ENCODE assay signal across 18 cellular contexts in genomic region chr4:80926446-80926845, GRCh38.
DNase-seq lines count a peak whose midpoint lies in the region; ATAC-seq and TF ChIP-seq lines count a peak whose summit lies in the region.
"Had no signal": no experiment of that assay in that cellular context is flagged by ENCODE, and none has a peak within 500 bp of the region (broad histone marks: within the 10 kb centered on the region; RNA-seq: fewer than 3 reads in every experiment).

No MANE protein-coding gene starts in this region.

- H3K4me2 ChIP-seq in DOHH2 (ENCODE audit: low read length): peak overlapping the region; percentile 55; the same call in 1 of the 2 replicates
- H3K4me2 ChIP-seq in PC-3 (ENCODE audit: low read length): no peak overlapping the region
- no peak overlapping the region for H3K4me2 ChIP-seq in fibroblast of lung (ENCODE audit: extremely low read depth, insufficient read depth, low read length)
- H3K4me2 ChIP-seq in MM.1S (ENCODE audit: low read depth, low read length): no peak overlapping the region

- H3K4me1 ChIP-seq in DOHH2 (ENCODE audit: control insufficient read depth, low read length) (peaks cover 23% of the 10 kb centered on the region), PC-3 (ENCODE audit: insufficient read depth, low read length) (peaks cover 11% of the 10 kb centered on the region), fibroblast of lung (ENCODE audit: control insufficient read depth, extremely low read depth, insufficient read depth, low read length) (no peaks in the 10 kb centered on the region), MM.1S (ENCODE audit: low read length) (no peaks in the 10 kb centered on the region), heart left ventricle (no peaks in the 10 kb centered on the region)
- H3K4me1 ChIP-seq: esophagus squamous epithelium, right atrium auricular region had no signal

- TF ChIP-seq CTCF in DOHH2 (IDR thresholded peaks at IDR 0.05; ENCODE audit: low read depth, low read length, poor library complexity, severe bottlenecking) (no peak), PC-3 (conservative IDR thresholded peaks at IDR 0.05; ENCODE audit: low read depth, low read length) (no peak), fibroblast of lung (conservative IDR thresholded peaks at IDR 0.05 in 1 of 2, IDR thresholded peaks at IDR 0.05 in 1 of 2; ENCODE audit: low read depth in 1 of 2, low read length in 2 of 2) (no peak), MM.1S (IDR thresholded peaks at IDR 0.05; ENCODE audit: low read length) (no peak), heart left ventricle (IDR thresholded peaks at IDR 0.05) (no peak)

- DNase-seq in PC-3: peak; percentile 45
- peak; percentile 1 to 15 for DNase-seq in fibroblast of lung (ENCODE audit: low read depth in 2 of 2)
- DNase-seq in NCI-H187 treated with DMSO at 0.1 percent for 48 hours (lab: John Stamatoyannopoulos, UW): no peak
- DNase-seq in MM.1S: no peak
- no peak for DNase-seq in heart left ventricle
- DNase-seq: activated CD4-positive, alpha-beta T cell treated with anti-CD3 and anti-CD28 coated beads, Interleukin-2, amount 50 U/mL, for 4 hours; activated T-cell treated with anti-CD3 and anti-CD28 coated beads, Interleukin-2, amount 50 U/mL, for 48 hours; esophagus squamous epithelium; hypothalamus; left cardiac atrium; NCI-H2081 treated with DMSO at 0.1 percent for 48 hours; NCI-H524 treated with DMSO at 0.1 percent for 48 hours; SW 1271 had no signal

- H4K20me1 ChIP-seq in DOHH2 (ENCODE audit: control insufficient read depth, insufficient read depth, low read depth, low read length) (no peaks in the 10 kb centered on the region), PC-3 (ENCODE audit: low read length) (no peaks in the 10 kb centered on the region), fibroblast of lung (ENCODE audit: control insufficient read depth, extremely low read depth, insufficient read depth, low read length) (no peaks in the 10 kb centered on the region), MM.1S (ENCODE audit: insufficient read depth, low read length) (no peaks in the 10 kb centered on the region)

- POLR2A ChIA-PET in PC-3 (lab: Charles Lee; ENCODE audit: unreplicated experiment): no interaction called here

- H2AFZ ChIP-seq in PC-3 (ENCODE audit: low read length): no peak overlapping the region
- H2AFZ ChIP-seq in fibroblast of lung (ENCODE audit: low read length): no peak overlapping the region
- H2AFZ ChIP-seq in MM.1S (ENCODE audit: low read length): no peak overlapping the region

- 68 to 77% (median 72%) methylated on average over 1 of the region's 1 CpG for WGBS in heart left ventricle, 4 donors

- peaks cover 7% of the 10 kb centered on the region for H3F3A ChIP-seq in DOHH2 (ENCODE audit: control insufficient read depth, insufficient read depth)
- H3F3A ChIP-seq in PC-3 (ENCODE audit: low read length, unreplicated experiment): no peaks in the 10 kb centered on the region
- H3F3A ChIP-seq in MM.1S (ENCODE audit: insufficient read depth, low read length): no peaks in the 10 kb centered on the region

- H3K27ac ChIP-seq in DOHH2 (ENCODE audit: low read depth, low read length) (no peak overlapping the region), PC-3 (ENCODE audit: low read length) (no peak overlapping the region), fibroblast of lung (ENCODE audit: insufficient read depth, low read length) (no peak overlapping the region), MM.1S (ENCODE audit: low read length) (no peak overlapping the region), heart left ventricle (no peak overlapping the region)
- H3K27ac ChIP-seq: cardiac muscle cell, esophagus squamous epithelium, right atrium auricular region had no signal

- H3K79me2 ChIP-seq in DOHH2 (ENCODE audit: control insufficient read depth, low read length) (no peaks in the 10 kb centered on the region), PC-3 (ENCODE audit: low read length) (no peaks in the 10 kb centered on the region), fibroblast of lung (ENCODE audit: control insufficient read depth, insufficient read depth, low read length) (no peaks in the 10 kb centered on the region), MM.1S (ENCODE audit: low read length) (no peaks in the 10 kb centered on the region)

- H3K36me3 ChIP-seq in DOHH2 (ENCODE audit: control insufficient read depth, low read length) (no peaks in the 10 kb centered on the region), PC-3 (ENCODE audit: low read depth, low read length) (no peaks in the 10 kb centered on the region), fibroblast of lung (ENCODE audit: control insufficient read depth, insufficient read depth, low read length) (no peaks in the 10 kb centered on the region), MM.1S (replicated peaks; ENCODE audit: insufficient read depth, low read length) (no peaks in the 10 kb centered on the region), heart left ventricle (no peaks in the 10 kb centered on the region)
- H3K36me3 ChIP-seq: cardiac muscle cell, esophagus squamous epithelium, right atrium auricular region had no signal

- CTCF ChIA-PET in PC-3 (lab: Charles Lee): no interaction called here

- intact Hi-C loops in PC-3 (cut with micrococcal nuclease) (no loop called here), heart left ventricle (cut with DNase I) (no loop called here)

- no peaks in the 10 kb centered on the region for H3K9me3 ChIP-seq in DOHH2 (ENCODE audit: control insufficient read depth, insufficient read depth, low read length)
- no peaks in the 10 kb centered on the region for H3K9me3 ChIP-seq in PC-3 (ENCODE audit: low read length)
- H3K9me3 ChIP-seq in fibroblast of lung (ENCODE audit: control insufficient read depth, insufficient read depth, low read depth, low read length): no peaks in the 10 kb centered on the region
- H3K9me3 ChIP-seq in MM.1S (replicated peaks; ENCODE audit: insufficient read depth, low read length): no peaks in the 10 kb centered on the region
- no peaks in the 10 kb centered on the region for H3K9me3 ChIP-seq in heart left ventricle
- H3K9me3 ChIP-seq: esophagus squamous epithelium, right atrium auricular region had no signal

- H3K9ac ChIP-seq in PC-3 (ENCODE audit: low read length): no peak overlapping the region
- H3K9ac ChIP-seq in fibroblast of lung (ENCODE audit: insufficient read depth, low read length): no peak overlapping the region
- H3K9ac ChIP-seq in MM.1S (ENCODE audit: low read length): no peak overlapping the region

- no peak for TF ChIP-seq POLR2A in heart left ventricle (IDR thresholded peaks at IDR 0.05)

- ATAC-seq in HG02852 (IDR thresholded peaks at IDR 0.05; ENCODE audit: unreplicated experiment) (peak; percentile 54), PC-3 (peak; percentile 62), GM18870 (IDR thresholded peaks at IDR 0.05; ENCODE audit: unreplicated experiment) (no peak), heart left ventricle (no peak)
- ATAC-seq: left cardiac atrium had no signal

- H3K9me2 ChIP-seq in DOHH2 (replicated peaks; ENCODE audit: control insufficient read depth, low read length) (no peaks in the 10 kb centered on the region), PC-3 (replicated peaks; ENCODE audit: low read length) (no peaks in the 10 kb centered on the region), MM.1S (replicated peaks; ENCODE audit: insufficient read depth, low read length) (no peaks in the 10 kb centered on the region)

- BruUV-seq in PC-3 (replicated peaks; lab: Mats Ljungman, UMichigan): no TSS peak

- H3K4me3 ChIP-seq in DOHH2 (ENCODE audit: low read length): no peak overlapping the region
- no peak overlapping the region for H3K4me3 ChIP-seq in PC-3 (ENCODE audit: low read length)
- H3K4me3 ChIP-seq in fibroblast of lung (replicated peaks in 1 of 4; ENCODE audit: control extremely low read depth in 1 of 4, insufficient read depth in 1 of 4, low read depth in 3 of 4, low read length in 4 of 4): no peak overlapping the region
- H3K4me3 ChIP-seq in MM.1S (ENCODE audit: low read length): no peak overlapping the region
- H3K4me3 ChIP-seq in heart left ventricle: no peak overlapping the region
- H3K4me3 ChIP-seq: cardiac muscle cell, esophagus squamous epithelium, right atrium auricular region had no signal

- H3K27me3 ChIP-seq in DOHH2 (ENCODE audit: control insufficient read depth, low read length): no peaks in the 10 kb centered on the region
- no peaks in the 10 kb centered on the region for H3K27me3 ChIP-seq in PC-3 (ENCODE audit: low read length)
- no peaks in the 10 kb centered on the region for H3K27me3 ChIP-seq in fibroblast of lung (ENCODE audit: control insufficient read depth, insufficient read depth, low read length)
- H3K27me3 ChIP-seq in MM.1S (replicated peaks; ENCODE audit: insufficient read depth, low read length): no peaks in the 10 kb centered on the region
- H3K27me3 ChIP-seq in heart left ventricle: no peaks in the 10 kb centered on the region
- H3K27me3 ChIP-seq: esophagus squamous epithelium, right atrium auricular region had no signal

Comparison
In these comparisons a context has a peak if more than half of its experiments do, and no peak if none do; other contexts are left out.
1. ATAC-seq: peak in HG02852 (single experiment) and PC-3 (single experiment); none in GM18870 (single experiment) and heart left ventricle (0 of 4).
2. DNase-seq: peak in PC-3 (single experiment) and fibroblast of lung (2 of 2); none in NCI-H187 treated with DMSO at 0.1 percent for 48 hours (single experiment), MM.1S (single experiment) and heart left ventricle (0 of 5).